Comparison of ENCODE assay signal across 8 cellular contexts in genomic region chr5:151085517-151086031, GRCh38. TPM values are rescaled to one million over a fixed set of nuclear protein-coding genes. Genes with fewer than 3 reads are reported as not detected.
DNase-seq lines count a peak whose midpoint lies in the region; TF ChIP-seq lines count a peak whose summit lies in the region.

No MANE protein-coding gene starts in this region.

- 0 out of 2 replicates have a peak overlapping the region, but pooled peaks have one; percentile 67 for H2AFZ ChIP-seq in OCI-LY7 (ENCODE audit: low read length)

- H4K20me1 ChIP-seq in OCI-LY7 (ENCODE audit: insufficient read depth, low read length): no peaks in the 10 kb centered on the region

- CTCF ChIA-PET in OCI-LY7 (lab: Charles Lee; ENCODE audit: unreplicated experiment): no interaction called here

- in situ Hi-C loops in Caki2 (cut with HindIII; ENCODE audit: low pct_unique_long_range_greater_than_20kb, low sequenced_read_pairs): no loop called here

- H3K9me2 ChIP-seq in OCI-LY7 (ENCODE audit: insufficient read depth, low read length): no peaks in the 10 kb centered on the region

- H3K4me1 ChIP-seq in OCI-LY7 (ENCODE audit: insufficient read depth, low read length, poor library complexity, severe bottlenecking) (peaks cover 51% of the 10 kb centered on the region), breast epithelium (peaks cover 0 to 16% of the 10 kb centered on the region in 2 donors)

- H3K4me2 ChIP-seq in OCI-LY7 (ENCODE audit: low read length): peak overlapping the region; percentile 60

- TF ChIP-seq CTCF in OCI-LY7 (conservative IDR thresholded peaks at IDR 0.05; ENCODE audit: low read length) (no peak), breast epithelium (IDR thresholded peaks at IDR 0.05) (no peak)

- peaks cover 5% of the 10 kb centered on the region; the same call in 1 of the 2 replicates for H3K79me2 ChIP-seq in OCI-LY7 (ENCODE audit: insufficient read depth, low read depth, low read length)

- no peak for TF ChIP-seq POLR2A in breast epithelium (IDR thresholded peaks at IDR 0.05)

- H3K36me3 ChIP-seq in OCI-LY7 (ENCODE audit: insufficient read depth, low read length) (no peaks in the 10 kb centered on the region), breast epithelium (no peaks in the 10 kb centered on the region)

- intact Hi-C loops in OCI-LY7 (cut with micrococcal nuclease; ENCODE audit: unreplicated experiment): no loop called here
- intact Hi-C loops in breast epithelium (cut with DNase I; ENCODE audit: low total_unique reads): no loop called here

- POLR2A ChIA-PET in OCI-LY7 (lab: Charles Lee): interaction anchor here (1.0 to 1.7 kb wide), 2 partner anchors 14 to 130 kb away, joined by 3 to 5 read pairs; no protein-coding TSS in a partner anchor

- peak overlapping the region; percentile 39 for H3K4me3 ChIP-seq in OCI-LY7 (ENCODE audit: low read depth, low read length, poor library complexity, severe bottlenecking)
- peak overlapping the region in 1 of 3 donors; percentile 30 for H3K4me3 ChIP-seq in breast epithelium

- H3K27me3 ChIP-seq in breast epithelium: no peaks in the 10 kb centered on the region

- no TSS peak for BruUV-seq in OCI-LY7 (replicated peaks; lab: Mats Ljungman, UMichigan)

- H3K27ac ChIP-seq in OCI-LY7 (ENCODE audit: low read depth, low read length, poor library complexity, severe bottlenecking) (no peak overlapping the region), breast epithelium (peak overlapping the region; percentile 81 to 90), caudate nucleus (ENCODE audit: low read depth, low read length) (no peak overlapping the region)

- H3K9me3 ChIP-seq in OCI-LY7 (ENCODE audit: low read length) (no peaks in the 10 kb centered on the region), breast epithelium (no peaks in the 10 kb centered on the region)

- DNase-seq in Caki2 (ENCODE audit: low read depth) (peak; percentile 85), OCI-LY7 (ENCODE audit: low spot score) (no peak), breast epithelium (ENCODE audit: low spot score in 2 of 2) (peak in 1 of 2 donors; percentile 51), myocyte (ENCODE audit: low read depth) (peak; percentile 83), COLO829 (ENCODE audit: low spot score) (no peak), NCI-H446 treated with DMSO at 0.1 percent for 48 hours (lab: John Stamatoyannopoulos, UW) (no peak), medulla oblongata (ENCODE audit: extremely low spot score) (no peak), caudate nucleus (lab: John Stamatoyannopoulos, UW) (no peak)

RNA-seq across cellular contexts. Expression of gene TNIP1, which starts 4.7 kb away (rescaled TPM):
- total RNA-seq in Caki2 (2014; rRNA removed; shearing (Covaris generic); ENCODE audit: low replicate concordance): 160 and 176 TPM in 2 replicates
- total RNA-seq in OCI-LY7 (2014; rRNA removed; shearing (Covaris generic)): 51.4 and 55.9 TPM in 2 replicates
- total RNA-seq in OCI-LY7 (2022) (76.3 and 77.5 TPM in 2 replicates), breast epithelium (100 to 1,000 TPM in 1 of 3 donors, 10 to 100 TPM in 2; 65.3 to 221 (median 91.8) TPM), myocyte (213 and 269 TPM in 2 replicates)
- 153 TPM for polyA plus RNA-seq in myocyte (2012)

Comparison
In these comparisons a context has a peak if more than half of its experiments do, and no peak if none do; other contexts are left out.
1. DNase-seq: peak in Caki2 (single experiment) and myocyte (single experiment); none in OCI-LY7 (single experiment), COLO829 (single experiment), NCI-H446 treated with DMSO at 0.1 percent for 48 hours (single experiment), medulla oblongata (single experiment) and caudate nucleus (0 of 61).
2. H3K27ac ChIP-seq: peak in breast epithelium (2 of 2); none in OCI-LY7 (single experiment) and caudate nucleus (single experiment).